In genomic region chr14:91415794-91416743, GRCh38 we compare ENCODE assay signal across 1 cellular context.
TF ChIP-seq lines count a peak whose summit lies in the region.

No MANE protein-coding gene starts in this region.

TF ChIP-seq in SK-N-SH treated with all-trans-retinoic acid at 6 μM for 48 hours, 23 proteins besides CTCF, POLR2A, EP300 and RAD21 (continued from another document):
- TF ChIP-seq PATZ1 (CRISPR knock-in tag; IDR thresholded peaks at IDR 0.05; ENCODE audit: borderline replicate concordance) (no peak), ARNTL (CRISPR knock-in tag; IDR thresholded peaks at IDR 0.05; ENCODE audit: borderline replicate concordance, low read depth) (no peak), CSDC2 (CRISPR knock-in tag; IDR thresholded peaks at IDR 0.05) (no peak), RARB (CRISPR knock-in tag; IDR thresholded peaks at IDR 0.05) (no peak)
